In the genomic region with DNA sequence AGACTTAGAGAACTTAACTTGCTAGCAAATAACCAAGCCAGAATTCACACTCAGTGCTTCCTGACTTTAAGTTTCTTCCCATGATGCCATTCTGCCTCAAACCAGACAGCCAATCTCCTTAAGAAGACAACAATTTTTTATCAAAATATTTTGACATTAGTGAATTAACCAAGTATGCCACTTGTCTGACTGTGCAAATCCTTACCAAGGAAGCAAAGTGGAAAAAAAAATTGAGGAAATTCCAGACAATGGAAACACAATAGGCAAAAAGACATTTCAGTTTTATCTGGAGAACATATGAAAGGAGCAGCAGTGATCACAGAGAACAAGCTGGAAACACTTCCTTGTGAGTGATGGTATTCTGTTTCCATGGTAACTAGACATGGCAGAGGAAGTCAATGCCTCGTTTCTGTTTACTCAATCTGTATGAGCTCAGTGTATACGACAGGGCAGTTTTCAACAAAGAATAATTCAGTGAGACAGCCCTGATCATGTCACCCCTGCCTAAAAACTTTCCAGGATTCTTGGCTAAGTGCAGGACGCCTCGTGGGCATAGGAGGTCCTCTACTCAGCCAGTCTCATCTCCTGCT, we compare ENCODE assay signal across 9 cellular contexts.
DNase-seq lines count a peak whose midpoint lies in the region; TF ChIP-seq lines count a peak whose summit lies in the region.
"Had no signal": no experiment of that assay in that cellular context is flagged by ENCODE, and none has a peak within 500 bp of the region (broad histone marks: within the 10 kb centered on the region; RNA-seq: fewer than 3 reads in every experiment).

No MANE protein-coding gene starts in this region.

- DNase-seq in SKM-1 treated with dmso at 0.1 percent for 144 hours (lab: John Stamatoyannopoulos, UW; ENCODE audit: unreplicated experiment) (peak; percentile 39), SKM-1 (lab: John Stamatoyannopoulos, UW; ENCODE audit: unreplicated experiment) (no peak), NCI-H748 treated with DMSO at 0.1 percent for 48 hours (lab: John Stamatoyannopoulos, UW) (peak; percentile 65), epithelial cell of esophagus (ENCODE audit: low read depth) (peak; percentile 34), superior temporal gyrus (ENCODE audit: extremely low spot score) (peak; percentile 29), AML-193 (lab: John Stamatoyannopoulos, UW) (no peak), KBM-7 (no peak)
- no peak for DNase-seq in activated CD4-positive, alpha-beta T cell treated with anti-CD3 and anti-CD28 coated beads, Interleukin-2, amount 50 U/mL, for 1 hour
- DNase-seq: stimulated activated CD4-positive, alpha-beta T cell treated with anti-CD3 and anti-CD28 coated beads, Interleukin-1b, Interleukin-23, amount 100 ng/mL, for 48 hours had no signal

- no peak overlapping the region for H3K4me3 ChIP-seq in epithelial cell of esophagus (ENCODE audit: low read length)

- in situ Hi-C loops in KBM-7 (cut with MboI; ENCODE audit: low pct_unique_long_range_greater_than_20kb, low sequenced_read_pairs) = no loop called here

- TF ChIP-seq CTCF in epithelial cell of esophagus (IDR thresholded peaks at IDR 0.05; ENCODE audit: insufficient read depth, low read depth, low read length, missing control alignments) = no peak

Comparison
In these comparisons a context has a peak if more than half of its experiments do, and no peak if none do; other contexts are left out.
1. DNase-seq: peak in SKM-1 treated with dmso at 0.1 percent for 144 hours (single experiment), NCI-H748 treated with DMSO at 0.1 percent for 48 hours (single experiment), epithelial cell of esophagus (single experiment) and superior temporal gyrus (single experiment); none in SKM-1 (single experiment), AML-193 (0 of 2), activated CD4-positive, alpha-beta T cell treated with anti-CD3 and anti-CD28 coated beads, Interleukin-2, amount 50 U/mL, for 1 hour (single experiment) and KBM-7 (single experiment).